Comparison of ENCODE assay signal across 18 cellular contexts in genomic region chr2:197839327-197839726, GRCh38. TPM values are rescaled to one million over a fixed set of nuclear protein-coding genes. Genes with fewer than 3 reads are reported as not detected.
"Had no signal": no experiment of that assay in that cellular context is flagged by ENCODE, and none has a peak within 500 bp of the region (broad histone marks: within the 10 kb centered on the region; RNA-seq: fewer than 3 reads in every experiment).

No MANE protein-coding gene starts in this region.

- H3K4me3 Mint-ChIP-seq: activated CD4-positive, alpha-beta memory T cell treated with anti-CD3 and anti-CD28 coated beads for 36 hours; brain; mesothelial cell of epicardium had no signal

- H3K4me3 ChIP-seq: lower lobe of right lung, skin epidermis, thyroid gland, uterus had no signal

- H3K36me3 Mint-ChIP-seq: activated CD4-positive, alpha-beta memory T cell treated with anti-CD3 and anti-CD28 coated beads for 36 hours; brain; mesothelial cell of epicardium had no signal

- H3K27me3 Mint-ChIP-seq: activated CD4-positive, alpha-beta memory T cell treated with anti-CD3 and anti-CD28 coated beads for 36 hours; activated naive CD8-positive, alpha-beta T cell; brain; dendritic cell treated with granulocyte-macrophage colony-stimulating factor and Interleukin-4, amounts not matched to agents 40 ng/mL and 50 ng/mL, for 4 days had no signal

- H3K27ac Mint-ChIP-seq: brain, mesothelial cell of epicardium had no signal

- H3K4me1 Mint-ChIP-seq: brain, mesothelial cell of epicardium had no signal

- H3K4me1 ChIP-seq: uterus had no signal

- H3K36me3 ChIP-seq: lower lobe of right lung, neutrophil, right atrium auricular region, thyroid gland, uterus had no signal

- H3K9me3 ChIP-seq: lower lobe of right lung, neutrophil, right atrium auricular region, thyroid gland, uterus had no signal

- H3K27ac ChIP-seq: neutrophil had no signal

- H3K27me3 ChIP-seq: right atrium auricular region, thyroid gland, uterus had no signal

- DNase-seq: activated CD4-positive, alpha-beta memory T cell treated with anti-CD3 and anti-CD28 coated beads for 36 hours; activated CD4-positive, CD25-positive, alpha-beta regulatory T cell treated with anti-CD3 and anti-CD28 coated beads, Interleukin-2, amount 50 U/mL, for 72 hours; activated CD8-positive, alpha-beta memory T cell treated with anti-CD3 and anti-CD28 coated beads, Interleukin-2, amount 50 U/mL, for 4 hours; amygdala; cerebellar nuclear complex; left cardiac atrium; lower lobe of right lung; thyroid gland; uterus had no signal

RNA-seq across cellular contexts. Expression of gene PLCL1, which starts 34.9 kb away (rescaled TPM):
- total RNA-seq: epithelial cell of proximal tubule had no signal

RNA-seq across cellular contexts. Expression of gene BOLL, which starts 54.2 kb away (rescaled TPM):
- total RNA-seq: activated CD4-positive, alpha-beta memory T cell treated with anti-CD3 and anti-CD28 coated beads for 36 hours; activated T-helper 2 cell treated with anti-CD3 and anti-CD28 coated beads, Interferon-gamma antibody, Interleukin-2, Interleukin-4, amounts not matched to agents 10 μg/mL and 5 μg/mL and 100 μg/mL, durations not matched to agents 14 hours and 24 hours and 36 hours; epithelial cell of proximal tubule; left cardiac atrium; lower lobe of right lung; mesothelial cell of epicardium; right atrium auricular region; uterus had no signal
